Comparison of ENCODE assay signal across 1 cellular context in the genomic region with DNA sequence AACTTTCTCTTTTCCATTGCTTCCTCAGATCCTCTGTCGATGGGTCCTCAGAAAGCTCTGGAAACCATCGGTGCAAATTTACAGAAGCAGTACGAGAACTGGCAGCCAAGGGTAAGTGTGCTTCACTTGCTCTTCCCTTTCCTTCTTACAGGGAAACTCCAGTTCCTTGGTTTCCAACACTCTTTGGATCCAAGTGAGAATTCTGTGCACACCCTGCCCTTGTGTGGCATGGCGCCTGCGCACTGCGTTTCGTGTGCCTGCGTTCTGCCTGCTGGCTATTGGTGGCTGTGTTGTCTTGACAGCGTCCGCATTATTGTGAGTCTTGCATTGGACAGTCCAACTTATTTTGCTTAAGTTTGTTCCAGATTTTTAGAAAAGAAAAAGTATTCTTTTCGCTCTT.
TF ChIP-seq lines count a peak whose summit lies in the region.

No MANE protein-coding gene starts in this region.

TF ChIP-seq in IMR-90, 13 proteins besides CTCF, POLR2A, EP300 and RAD21:
- no peak for TF ChIP-seq CHD1 (IDR thresholded peaks at IDR 0.05; ENCODE audit: low read depth, low read length)
- TF ChIP-seq MXI1 (IDR thresholded peaks at IDR 0.05; ENCODE audit: borderline replicate concordance, low read depth, low read length): no peak
- no peak for TF ChIP-seq RFX5 (IDR thresholded peaks at IDR 0.05; ENCODE audit: low read depth, low read length)
- TF ChIP-seq SMC3 (IDR thresholded peaks at IDR 0.05; ENCODE audit: low read depth, low read length): no peak
- TF ChIP-seq RCOR1 (IDR thresholded peaks at IDR 0.05; ENCODE audit: insufficient replicate concordance, low read length): no peak
- TF ChIP-seq USF2 (IDR thresholded peaks at IDR 0.05; ENCODE audit: low read depth, low read length): no peak
- TF ChIP-seq BHLHE40 (IDR thresholded peaks at IDR 0.05; ENCODE audit: low read depth, low read length): no peak
- no peak for TF ChIP-seq NFE2L2 (IDR thresholded peaks at IDR 0.05; ENCODE audit: low read depth, low read length)
- TF ChIP-seq CEBPB (IDR thresholded peaks at IDR 0.05; ENCODE audit: low read depth, low read length): no peak
- TF ChIP-seq FOS (IDR thresholded peaks at IDR 0.05; ENCODE audit: low read depth, low read length): no peak
- no peak for TF ChIP-seq MAZ (IDR thresholded peaks at IDR 0.05; ENCODE audit: borderline replicate concordance, low read depth, low read length)
